Comparison of ENCODE assay signal across 13 cellular contexts in genomic region chr1:67948155-67949075, GRCh38.
DNase-seq lines count a peak whose midpoint lies in the region; ATAC-seq and TF ChIP-seq lines count a peak whose summit lies in the region.
"Had no signal": no experiment of that assay in that cellular context is flagged by ENCODE, and none has a peak within 500 bp of the region (broad histone marks: within the 10 kb centered on the region; RNA-seq: fewer than 3 reads in every experiment).

No MANE protein-coding gene starts in this region.

- no peaks in the 10 kb centered on the region for H3K9me3 ChIP-seq in body of pancreas
- H3K9me3 ChIP-seq: BE2C, tibial nerve had no signal

- H3K4me1 ChIP-seq in body of pancreas: no peaks in the 10 kb centered on the region
- H3K4me1 ChIP-seq: BE2C, tibial nerve had no signal

- no peak for TF ChIP-seq POLR2A in body of pancreas (IDR thresholded peaks at IDR 0.05)

- DNase-seq in AG04449 (ENCODE audit: low read depth, low spot score): peak; percentile 56
- peak; percentile 91 for DNase-seq in HCEC 1CT
- no peak for DNase-seq in body of pancreas
- peak; percentile 94 for DNase-seq in kidney glomerular epithelial cell (lab: John Stamatoyannopoulos, UW)
- no peak for DNase-seq in NCI-H1930 (lab: John Stamatoyannopoulos, UW)
- DNase-seq in NCI-H524 (lab: John Stamatoyannopoulos, UW): no peak
- no peak for DNase-seq in NCI-H187 (lab: John Stamatoyannopoulos, UW)
- DNase-seq: activated CD4-positive, alpha-beta T cell treated with anti-CD3 and anti-CD28 coated beads for 4 hours; BE2C; NCI-H2227 treated with DMSO at 0.1 percent for 48 hours; OCI-M1 had no signal

- H3K4me3 ChIP-seq in AG04449 (ENCODE audit: low read depth, low read length): no peak overlapping the region
- no peak overlapping the region for H3K4me3 ChIP-seq in body of pancreas
- H3K4me3 ChIP-seq: tibial nerve had no signal

- no peak overlapping the region for H3K27ac ChIP-seq in body of pancreas
- H3K27ac ChIP-seq: tibial nerve had no signal

- peak; percentile 33 for ATAC-seq in body of pancreas
- no peak for ATAC-seq in GM19467 (IDR thresholded peaks at IDR 0.05; ENCODE audit: unreplicated experiment)

- no peaks in the 10 kb centered on the region for H3K36me3 ChIP-seq in body of pancreas (replicated peaks in 1 of 2; ENCODE audit: insufficient read depth in 1 of 2, low read depth in 2 of 2)
- H3K36me3 ChIP-seq: BE2C, tibial nerve had no signal

- TF ChIP-seq CTCF in AG04449 (IDR thresholded peaks at IDR 0.05; ENCODE audit: insufficient read depth, low read length, missing control alignments) (no peak), body of pancreas (IDR thresholded peaks at IDR 0.05) (no peak)

- WGBS in body of pancreas, 2 donors: 81 to 86% methylated on average over 4 of the region's 4 CpGs

- intact Hi-C loops in body of pancreas (cut with DNase I): no loop called here

- H3K27me3 ChIP-seq in body of pancreas: no peaks in the 10 kb centered on the region
- H3K27me3 ChIP-seq: BE2C, tibial nerve had no signal

- POLR2A ChIA-PET in AG04449 (lab: Yijun Ruan, JAX): no interaction called here

- CTCF ChIA-PET in AG04449 (lab: Yijun Ruan, JAX): interaction anchor here (0.8 to 1.2 kb wide), 2 partner anchors 10 to 62 kb away, joined by 3 to 5 read pairs; no protein-coding TSS in a partner anchor

Comparison
In these comparisons a context has a peak if more than half of its experiments do, and no peak if none do; other contexts are left out.
1. DNase-seq: peak in AG04449 (single experiment), HCEC 1CT (single experiment) and kidney glomerular epithelial cell (single experiment); none in body of pancreas (0 of 4), NCI-H1930 (0 of 2), NCI-H524 (0 of 2) and NCI-H187 (0 of 2).